In the genomic region with DNA sequence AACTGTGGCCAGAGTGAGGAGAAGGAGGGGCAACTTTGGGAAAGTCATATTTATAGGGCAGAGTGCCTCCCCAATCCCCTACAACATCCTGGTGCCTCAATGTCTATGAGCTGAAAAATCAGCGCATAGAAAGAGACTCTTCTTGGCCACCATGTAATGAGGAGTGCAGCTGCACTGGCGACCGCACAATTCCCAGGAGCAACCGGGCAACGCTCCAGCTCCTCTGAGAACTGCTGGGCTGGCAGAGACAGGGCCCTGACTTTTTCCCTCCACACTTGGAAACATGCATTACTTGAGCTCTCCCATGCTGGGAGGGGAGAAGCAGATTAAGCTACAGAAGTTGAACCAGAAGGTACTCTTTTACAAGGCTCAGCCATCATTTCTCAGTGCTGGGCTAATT, we compare ENCODE assay signal across 9 cellular contexts. TPM values are rescaled to one million over a fixed set of nuclear protein-coding genes. Genes with fewer than 3 reads are reported as not detected.
A peak's percentile ranks its signal among the peaks of the same experiment; 100 is the strongest.
DNase-seq lines count a peak whose midpoint lies in the region; ATAC-seq and TF ChIP-seq lines count a peak whose summit lies in the region.
"Had no signal": no experiment of that assay in that cellular context is flagged by ENCODE, and none has a peak within 500 bp of the region (broad histone marks: within the 10 kb centered on the region; RNA-seq: fewer than 3 reads in every experiment).

No MANE protein-coding gene starts in this region.

- no peak for TF ChIP-seq CTCF in upper lobe of right lung (IDR thresholded peaks at IDR 0.05)

- peak; percentile 57 for ATAC-seq in upper lobe of right lung
- ATAC-seq in HG03280 (IDR thresholded peaks at IDR 0.05; ENCODE audit: unreplicated experiment): no peak
- no peak for ATAC-seq in GM18909 (IDR thresholded peaks at IDR 0.05; ENCODE audit: poor library complexity, unreplicated experiment)

- no peak overlapping the region for H3K4me3 ChIP-seq in upper lobe of right lung

- no peaks in the 10 kb centered on the region for H3K36me3 ChIP-seq in upper lobe of right lung
- H3K36me3 ChIP-seq: WERI-Rb-1 had no signal

- H3K9me3 ChIP-seq in upper lobe of right lung: no peaks in the 10 kb centered on the region

- intact Hi-C loops in upper lobe of right lung (cut with DNase I): no loop called here

- no peak overlapping the region for H3K27ac ChIP-seq in upper lobe of right lung
- H3K27ac ChIP-seq: WERI-Rb-1 had no signal

- no peaks in the 10 kb centered on the region for H3K27me3 ChIP-seq in upper lobe of right lung

- DNase-seq in NCI-H2107 treated with DMSO at 0.1 percent for 48 hours (lab: John Stamatoyannopoulos, UW; ENCODE audit: unreplicated experiment) (peak; percentile 84), cerebellum (ENCODE audit: low spot score) (peak; percentile 23), medulla oblongata (ENCODE audit: extremely low spot score) (peak; percentile 93), upper lobe of right lung (peak; percentile 65)
- no peak for DNase-seq in stimulated activated CD4-positive, alpha-beta T cell treated with anti-CD3 and anti-CD28 coated beads, Interleukin-2, amount 100 ng/mL, for 48 hours
- DNase-seq: effector CD8-positive, alpha-beta T cell; WERI-Rb-1 had no signal

- H3K4me1 ChIP-seq in upper lobe of right lung: no peaks in the 10 kb centered on the region

RNA-seq across cellular contexts. Expression of gene MARCKS, which starts 31.4 kb away (rescaled TPM):
- 251 TPM for total RNA-seq in cerebellum
- total RNA-seq in upper lobe of right lung: 73.4 TPM

Comparison
In these comparisons a context has a peak if more than half of its experiments do, and no peak if none do; other contexts are left out.
1. DNase-seq: peak in NCI-H2107 treated with DMSO at 0.1 percent for 48 hours (single experiment), cerebellum (single experiment), medulla oblongata (single experiment) and upper lobe of right lung (single experiment); none in stimulated activated CD4-positive, alpha-beta T cell treated with anti-CD3 and anti-CD28 coated beads, Interleukin-2, amount 100 ng/mL, for 48 hours (0 of 2).